Comparison of ENCODE assay signal across 11 cellular contexts in the genomic region with DNA sequence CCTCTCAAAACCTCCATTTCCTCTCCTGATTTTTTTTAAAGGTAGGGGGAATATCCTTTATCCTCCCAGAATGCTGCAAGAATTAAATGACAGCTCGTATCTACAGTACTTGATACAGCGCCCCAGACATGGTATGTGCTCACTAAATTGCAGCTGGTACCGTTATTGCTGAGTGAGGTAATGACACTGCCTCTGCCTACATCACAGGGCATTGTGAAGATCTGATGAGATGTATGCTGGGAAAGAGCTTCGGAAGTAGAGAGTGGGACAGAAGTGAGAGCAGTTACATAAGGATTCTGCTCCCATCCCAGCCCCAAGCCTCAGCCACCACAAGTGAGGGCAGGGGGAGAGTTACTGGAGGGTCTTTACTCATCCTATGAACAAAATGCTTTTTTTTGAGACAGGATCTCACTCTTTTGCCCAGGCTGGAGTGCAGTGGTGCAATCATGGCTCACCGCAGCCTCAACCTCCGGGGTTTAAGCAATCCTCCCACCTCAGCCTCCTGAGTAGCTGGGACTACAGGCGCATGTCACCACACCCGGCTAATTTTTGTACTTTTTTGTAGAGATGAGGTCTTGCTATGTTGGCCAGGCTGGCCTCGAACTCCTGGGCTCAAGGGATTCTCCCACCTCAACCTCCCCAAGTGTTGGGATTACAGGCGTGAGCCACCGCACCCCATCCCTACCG. TPM values are rescaled to one million over a fixed set of nuclear protein-coding genes. Genes with fewer than 3 reads are reported as not detected.
A peak's percentile ranks its signal among the peaks of the same experiment; 100 is the strongest.
DNase-seq lines count a peak whose midpoint lies in the region; ATAC-seq and TF ChIP-seq lines count a peak whose summit lies in the region.
"Had no signal": no experiment of that assay in that cellular context is flagged by ENCODE, and none has a peak within 500 bp of the region (broad histone marks: within the 10 kb centered on the region; RNA-seq: fewer than 3 reads in every experiment).

No MANE protein-coding gene starts in this region.

- no peak for DNase-seq in CD8-positive, alpha-beta memory T cell
- no peak for DNase-seq in central memory CD8-positive, alpha-beta T cell (ENCODE audit: low spot score in 2 of 2)
- no peak for DNase-seq in NCI-H748 (lab: John Stamatoyannopoulos, UW; ENCODE audit: unreplicated experiment)
- no peak for DNase-seq in NCI-H1105 treated with DMSO at 0.1 percent for 48 hours (lab: John Stamatoyannopoulos, UW)
- DNase-seq in activated effector memory CD4-positive, alpha-beta T cell treated with anti-CD3 and anti-CD28 coated beads, Interleukin-2, amount 50 U/mL, for 16 hours: no peak
- DNase-seq: activated CD4-positive, CD25-positive, alpha-beta regulatory T cell treated with anti-CD3 and anti-CD28 coated beads, Interleukin-2, amount 50 U/mL, for 72 hours; GOT3; thyroid gland had no signal

- H3K9me3 Mint-ChIP-seq in CD8-positive, alpha-beta memory T cell: no peaks in the 10 kb centered on the region
- H3K9me3 Mint-ChIP-seq in central memory CD8-positive, alpha-beta T cell: no peaks in the 10 kb centered on the region

- H3K9me3 ChIP-seq in CD8-positive, alpha-beta memory T cell (ENCODE audit: low read length): no peaks in the 10 kb centered on the region
- H3K9me3 ChIP-seq in Loucy (ENCODE audit: insufficient read depth, low read depth, low read length) (no peaks in the 10 kb centered on the region), neural cell (ENCODE audit: low read length) (no peaks in the 10 kb centered on the region)
- H3K9me3 ChIP-seq: thyroid gland had no signal

- H3K27ac ChIP-seq in CD8-positive, alpha-beta memory T cell (ENCODE audit: low read depth, low read length): no peak overlapping the region
- H3K27ac ChIP-seq in neural cell (ENCODE audit: low read length): no peak overlapping the region
- H3K27ac ChIP-seq: thyroid gland had no signal

- H3K36me3 Mint-ChIP-seq in CD8-positive, alpha-beta memory T cell: peaks cover 0 to 39% (median 6%) of the 10 kb centered on the region in 3 donors
- H3K36me3 Mint-ChIP-seq in central memory CD8-positive, alpha-beta T cell (ENCODE audit: insufficient read depth): peaks cover 20% of the 10 kb centered on the region

- no peaks in the 10 kb centered on the region for H3K36me3 ChIP-seq in CD8-positive, alpha-beta memory T cell (ENCODE audit: insufficient read depth, low read length)
- H3K36me3 ChIP-seq in Loucy (ENCODE audit: insufficient read depth, low read length): peaks cover 12% of the 10 kb centered on the region; the same call in 1 of the 2 replicates
- H3K36me3 ChIP-seq in neural cell (ENCODE audit: insufficient read depth, low read length): no peaks in the 10 kb centered on the region
- H3K36me3 ChIP-seq: thyroid gland had no signal

- TF ChIP-seq CTCF in Loucy (conservative IDR thresholded peaks at IDR 0.05; ENCODE audit: low read length) (no peak), neural cell (IDR thresholded peaks at IDR 0.05; ENCODE audit: poor library complexity, severe bottlenecking) (no peak)

- H3K9me2 ChIP-seq in Loucy (replicated peaks; ENCODE audit: low read depth, low read length) (no peaks in the 10 kb centered on the region), neural cell (ENCODE audit: insufficient read depth, low read length) (no peaks in the 10 kb centered on the region)

- CTCF ChIA-PET in CD8-positive, alpha-beta memory T cell (lab: Charles Lee): interaction anchor here (1.0 to 2.7 kb wide), 5 partner anchors 10 to 82 kb away, joined by 3 to 9 read pairs (median 3); no protein-coding TSS in a partner anchor

- H2AFZ ChIP-seq in Loucy (ENCODE audit: low read length) (no peak overlapping the region), neural cell (ENCODE audit: low read depth, low read length) (no peak overlapping the region)

- no peak for TF ChIP-seq RAD21 in neural cell (conservative IDR thresholded peaks at IDR 0.05)

- H3K79me2 ChIP-seq in Loucy (ENCODE audit: insufficient read depth, low read length) (peaks cover 76% of the 10 kb centered on the region), neural cell (replicated peaks; ENCODE audit: insufficient read depth, low read length) (peaks cover 68% of the 10 kb centered on the region)

- peaks cover 25% of the 10 kb centered on the region for H3K4me1 ChIP-seq in CD8-positive, alpha-beta memory T cell (ENCODE audit: insufficient read depth, low read length)
- H3K4me1 ChIP-seq in Loucy (ENCODE audit: insufficient read depth, low read length, poor library complexity, severe bottlenecking): peaks cover 33% of the 10 kb centered on the region

- POLR2A ChIA-PET in CD8-positive, alpha-beta memory T cell (lab: Charles Lee): no interaction called here

- no peak overlapping the region for H3K4me3 ChIP-seq in CD8-positive, alpha-beta memory T cell (ENCODE audit: low read length)
- peak overlapping the region; percentile 82 for H3K4me3 ChIP-seq in Loucy (ENCODE audit: low read length, poor library complexity, severe bottlenecking)
- H3K4me3 ChIP-seq in neural cell (ENCODE audit: low read length): peak overlapping the region; percentile 98

- H3K4me2 ChIP-seq in Loucy (ENCODE audit: low read depth, low read length, poor library complexity, severe bottlenecking) (peak overlapping the region; percentile 87), neural cell (ENCODE audit: low read length) (peak overlapping the region; percentile 65)

- H3K27me3 Mint-ChIP-seq in CD8-positive, alpha-beta memory T cell: peaks cover 0 to 2% of the 10 kb centered on the region in 2 donors
- H3K27me3 Mint-ChIP-seq in central memory CD8-positive, alpha-beta T cell: no peaks in the 10 kb centered on the region

- peaks cover 59% of the 10 kb centered on the region for H4K20me1 ChIP-seq in Loucy (ENCODE audit: insufficient read depth, low read length, poor library complexity, severe bottlenecking)
- peaks cover 30% of the 10 kb centered on the region for H4K20me1 ChIP-seq in neural cell (ENCODE audit: insufficient read depth)

- H3F3A ChIP-seq in Loucy (ENCODE audit: low read depth): 0 out of 2 replicates have a peak, but pooled peaks cover 5% of the 10 kb centered on the region
- H3F3A ChIP-seq in neural cell (ENCODE audit: insufficient read depth, low read length, poor library complexity, severe bottlenecking): no peaks in the 10 kb centered on the region

- H3K9ac ChIP-seq in Loucy (ENCODE audit: low read depth, low read length, poor library complexity, severe bottlenecking): peak overlapping the region; percentile 86
- H3K9ac ChIP-seq in neural cell (ENCODE audit: low read length): peak overlapping the region; percentile 99

- peak overlapping the region; percentile 89 to 96 (median 90) for H3K4me3 Mint-ChIP-seq in CD8-positive, alpha-beta memory T cell
- peak overlapping the region; percentile 85 for H3K4me3 Mint-ChIP-seq in central memory CD8-positive, alpha-beta T cell

- peak overlapping the region in 5 of 8 donors; percentile 9 to 94 (median 77) for H3K27ac Mint-ChIP-seq in CD8-positive, alpha-beta memory T cell
- no peak overlapping the region for H3K27ac Mint-ChIP-seq in central memory CD8-positive, alpha-beta T cell (ENCODE audit: low read depth)

- no peaks in the 10 kb centered on the region for H3K27me3 ChIP-seq in CD8-positive, alpha-beta memory T cell (ENCODE audit: insufficient read depth, low read length, poor library complexity, severe bottlenecking)
- peaks cover 8% of the 10 kb centered on the region for H3K27me3 ChIP-seq in Loucy (ENCODE audit: insufficient read depth, low read length, poor library complexity, severe bottlenecking)
- H3K27me3 ChIP-seq in neural cell (ENCODE audit: insufficient read depth, low read depth, low read length): no peaks in the 10 kb centered on the region
- H3K27me3 ChIP-seq: thyroid gland had no signal

- TF ChIP-seq EP300 in neural cell (conservative IDR thresholded peaks at IDR 0.05; ENCODE audit: poor library complexity, severe bottlenecking): no peak

- ATAC-seq in central memory CD8-positive, alpha-beta T cell (replicated peaks; ENCODE audit: extremely low read depth, poor library complexity, severe bottlenecking): no peak
- no peak for ATAC-seq in GM21619 (IDR thresholded peaks at IDR 0.05; ENCODE audit: unreplicated experiment)

- peaks cover 61 to 82% (median 76%) of the 10 kb centered on the region in 3 donors for H3K4me1 Mint-ChIP-seq in CD8-positive, alpha-beta memory T cell
- peaks cover 73% of the 10 kb centered on the region for H3K4me1 Mint-ChIP-seq in central memory CD8-positive, alpha-beta T cell

TF ChIP-seq in neural cell, 6 proteins besides CTCF, POLR2A, EP300 and RAD21 (continues in another document):
- TF ChIP-seq TAF1 (IDR thresholded peaks at IDR 0.05; ENCODE audit: low read depth) (no peak), POLR2AphosphoS5 (IDR thresholded peaks at IDR 0.05) (no peak), EZH2 (IDR thresholded peaks at IDR 0.05; ENCODE audit: borderline replicate concordance, insufficient read depth, low read length, poor library complexity, severe bottlenecking) (no peak)

RNA-seq across cellular contexts. Expression of gene FKRP, which starts 1.7 kb away (rescaled TPM):
- 10 to 100 TPM; 21.6 to 24.4 TPM for total RNA-seq in CD8-positive, alpha-beta memory T cell
- 6.4 TPM for polyA plus RNA-seq in CD8-positive, alpha-beta memory T cell
- 27.8 and 46.0 TPM in 2 replicates for polyA plus RNA-seq in neural cell
- 37.7 and 55.0 TPM in 2 replicates for polyA minus RNA-seq in neural cell

RNA-seq across cellular contexts. Expression of gene STRN4, which starts 2.1 kb away (rescaled TPM):
- total RNA-seq in CD8-positive, alpha-beta memory T cell: 10 to 100 TPM; 68.8 to 70.4 TPM
- polyA plus RNA-seq in CD8-positive, alpha-beta memory T cell: 23.2 TPM
- 153 and 203 TPM in 2 replicates for polyA plus RNA-seq in neural cell
- 192 and 223 TPM in 2 replicates for polyA minus RNA-seq in neural cell

RNA-seq across cellular contexts. Expression of gene PRKD2, which starts 27.2 kb away (rescaled TPM):
- 10 to 100 TPM; 61.6 to 63.8 TPM for total RNA-seq in CD8-positive, alpha-beta memory T cell
- polyA plus RNA-seq in CD8-positive, alpha-beta memory T cell: 88.0 TPM
- polyA plus RNA-seq in neural cell: 8.0 and 15.9 TPM in 2 replicates
- 3.2 and 5.8 TPM in 2 replicates for polyA minus RNA-seq in neural cell

RNA-seq across cellular contexts. Expression of gene SLC1A5, which starts 44.2 kb away (rescaled TPM):
- 100 to 1,000 TPM; 377 to 380 TPM for total RNA-seq in CD8-positive, alpha-beta memory T cell
- 19.1 TPM for polyA plus RNA-seq in CD8-positive, alpha-beta memory T cell
- 1.1 and 1.8 TPM in 2 replicates for polyA plus RNA-seq in neural cell
- polyA minus RNA-seq in neural cell: 0.97 and 1.3 TPM in 2 replicates
